3 cellular contexts compared by ENCODE assay signal in genomic region chr14:50228313-50228712, GRCh38.
TF ChIP-seq lines count a peak whose summit lies in the region.

No MANE protein-coding gene starts in this region.

TF ChIP-seq in HepG2, 621 proteins besides CTCF, POLR2A, EP300 and RAD21:
- TF ChIP-seq SKIL (CRISPR knock-in tag; IDR thresholded peaks at IDR 0.05; ENCODE audit: borderline replicate concordance) (no peak), ZSCAN22 (CRISPR knock-in tag; IDR thresholded peaks at IDR 0.05) (no peak), ZNF510 (CRISPR knock-in tag; IDR thresholded peaks at IDR 0.05; ENCODE audit: low read depth) (peak; percentile 28; the same call in 1 of the 2 replicates), THAP11 (CRISPR knock-in tag; IDR thresholded peaks at IDR 0.05) (no peak), HMGXB3 (CRISPR knock-in tag; IDR thresholded peaks at IDR 0.05; ENCODE audit: borderline replicate concordance) (no peak), ZSCAN30 (CRISPR knock-in tag; IDR thresholded peaks at IDR 0.05) (no peak), PCBP2 (optimal IDR thresholded peaks at IDR 0.05; ENCODE audit: low read depth, low read length, poor library complexity, severe bottlenecking) (no peak)

TF ChIP-seq in GM12878, 131 proteins besides CTCF, POLR2A, EP300 and RAD21:
- TF ChIP-seq RELB (IDR thresholded peaks at IDR 0.05; ENCODE audit: low read depth) = no peak
- TF ChIP-seq EGR1 (IDR thresholded peaks at IDR 0.05; ENCODE audit: borderline replicate concordance in 1 of 2, low read depth in 2 of 2, low read length in 2 of 2) = no peak
- no peak for TF ChIP-seq CHD1 (IDR thresholded peaks at IDR 0.05; ENCODE audit: low read depth, low read length)
- TF ChIP-seq STAT1 (conservative IDR thresholded peaks at IDR 0.05) = no peak
- no peak for TF ChIP-seq ZBTB40 (IDR thresholded peaks at IDR 0.05; ENCODE audit: borderline replicate concordance)
- TF ChIP-seq IRF4 (IDR thresholded peaks at IDR 0.05; ENCODE audit: low read depth, low read length) = no peak
- TF ChIP-seq RFX5 (IDR thresholded peaks at IDR 0.05; ENCODE audit: low read depth, low read length) = no peak
- TF ChIP-seq SUZ12 (IDR thresholded peaks at IDR 0.05; ENCODE audit: unreplicated experiment) = no peak
TF ChIP-seq in GM12878: peak in this region for 0.

TF ChIP-seq in neural cell, 6 proteins besides CTCF, POLR2A, EP300 and RAD21:
- TF ChIP-seq MXI1 (conservative IDR thresholded peaks at IDR 0.05; ENCODE audit: poor library complexity, severe bottlenecking) (no peak), EZH2 (IDR thresholded peaks at IDR 0.05; ENCODE audit: borderline replicate concordance, insufficient read depth, low read length, poor library complexity, severe bottlenecking) (no peak), SMC3 (conservative IDR thresholded peaks at IDR 0.05; ENCODE audit: poor library complexity) (no peak), REST (IDR thresholded peaks at IDR 0.05; ENCODE audit: borderline replicate concordance) (no peak), POLR2AphosphoS5 (IDR thresholded peaks at IDR 0.05) (no peak), TAF1 (IDR thresholded peaks at IDR 0.05; ENCODE audit: low read depth) (no peak)
TF ChIP-seq in neural cell: peak in this region for 0.
